1 cellular context compared by ENCODE assay signal in the genomic region with DNA sequence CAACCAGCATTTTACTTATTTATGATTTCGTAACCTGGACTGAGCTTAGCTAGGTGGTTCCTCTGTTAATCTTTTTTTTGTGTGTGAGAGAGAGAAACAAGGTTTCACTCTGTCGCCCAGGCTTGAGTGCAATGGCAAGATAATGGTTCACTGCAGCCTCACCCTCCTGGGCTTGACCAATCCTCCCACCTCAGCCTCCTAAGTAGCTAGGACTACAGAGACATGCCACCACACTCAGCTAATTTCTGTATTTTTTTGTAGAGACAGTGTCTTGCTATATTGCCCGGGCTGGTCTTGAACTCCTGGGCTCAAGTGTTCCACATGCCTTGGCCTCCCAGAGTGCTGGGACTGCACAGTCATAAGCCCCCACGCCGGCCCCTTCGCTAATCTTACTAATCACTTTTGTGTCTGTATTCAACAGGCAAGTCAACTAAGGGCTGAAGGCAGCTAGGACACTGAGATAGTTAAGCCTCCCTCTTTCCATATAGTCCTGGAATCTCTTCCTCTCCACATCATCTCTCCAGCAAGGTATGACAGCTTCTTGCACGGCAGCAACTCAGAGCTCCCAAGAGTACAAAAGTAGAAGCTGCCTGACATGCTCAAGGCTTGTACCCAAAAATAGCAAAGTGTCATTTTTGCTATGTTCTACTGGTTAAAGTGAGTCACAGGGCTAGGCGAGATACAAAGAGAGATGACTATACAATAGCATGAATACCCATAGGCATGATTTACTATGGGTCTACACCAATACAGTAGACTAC.
TF ChIP-seq lines count a peak whose summit lies in the region.

No MANE protein-coding gene starts in this region.

TF ChIP-seq in HEK293T, 16 proteins besides CTCF, POLR2A, EP300 and RAD21 (continued from another document):
- TF ChIP-seq FOXA1 (IDR thresholded peaks at IDR 0.05) (no peak), FOXK2 (IDR thresholded peaks at IDR 0.05) (no peak), CTBP1 (IDR thresholded peaks at IDR 0.05; ENCODE audit: borderline replicate concordance) (no peak), SP1 (IDR thresholded peaks at IDR 0.05) (no peak), HDGF (IDR thresholded peaks at IDR 0.05; ENCODE audit: borderline replicate concordance) (no peak), LEF1 (IDR thresholded peaks at IDR 0.05; ENCODE audit: borderline replicate concordance) (no peak), ARNT (IDR thresholded peaks at IDR 0.05) (no peak), BHLHE40 (IDR thresholded peaks at IDR 0.05; ENCODE audit: borderline replicate concordance) (no peak), FOXM1 (IDR thresholded peaks at IDR 0.05; ENCODE audit: borderline replicate concordance) (no peak), L3MBTL2 (conservative IDR thresholded peaks at IDR 0.05) (no peak), ELF4 (IDR thresholded peaks at IDR 0.05) (no peak), NFRKB (IDR thresholded peaks at IDR 0.05) (no peak), TARDBP (IDR thresholded peaks at IDR 0.05) (no peak)
